8 cellular contexts compared by ENCODE assay signal in the genomic region with DNA sequence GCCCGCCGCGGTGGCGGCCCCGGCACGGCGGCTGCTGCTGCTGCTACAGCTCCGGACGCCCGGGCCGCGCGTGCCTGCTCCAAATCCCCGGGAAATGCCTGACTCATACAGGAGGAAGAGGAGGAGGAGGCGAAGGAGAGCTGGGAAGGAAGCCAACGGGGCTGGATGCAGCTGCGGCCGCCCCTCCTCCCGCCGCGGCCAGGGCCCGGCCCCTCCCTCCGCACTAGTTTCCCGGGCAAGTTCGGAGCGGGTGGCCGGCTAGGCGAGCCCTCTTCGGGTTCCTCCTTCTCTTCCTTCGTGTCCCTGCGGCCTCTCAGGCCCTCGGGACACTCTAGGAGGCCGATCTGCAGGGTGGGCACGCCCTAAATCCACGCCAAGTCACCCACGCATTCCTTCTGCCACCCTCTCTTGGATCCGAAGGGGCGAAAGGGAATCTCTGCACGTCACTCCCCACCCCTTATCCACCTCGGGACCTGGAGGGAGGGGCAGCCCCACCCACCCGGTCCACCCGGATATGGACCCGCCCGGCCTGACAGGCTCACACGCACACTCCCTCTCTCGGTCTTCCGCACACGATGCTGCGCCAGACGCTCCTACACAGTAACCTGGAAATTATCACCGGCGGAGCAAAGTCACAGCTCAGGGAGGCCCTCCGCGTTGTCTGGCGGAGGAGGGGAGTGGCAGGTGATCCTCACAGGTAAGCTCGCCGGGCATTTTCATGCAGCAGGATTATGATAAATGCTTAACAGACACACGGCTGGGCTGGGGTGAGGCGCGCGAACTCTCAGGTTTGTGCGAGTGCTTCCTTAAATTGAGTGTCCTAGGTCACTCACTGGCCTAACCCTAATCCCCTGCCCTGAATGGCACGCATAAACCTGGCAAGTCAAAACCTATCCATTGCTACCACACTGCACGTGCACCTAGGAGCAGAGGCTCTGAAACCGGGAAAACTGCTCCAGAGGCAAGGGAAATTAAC. TPM values are rescaled to one million over a fixed set of nuclear protein-coding genes. Genes with fewer than 3 reads are reported as not detected.
A peak's percentile ranks its signal among the peaks of the same experiment; 100 is the strongest.
DNase-seq lines count a peak whose midpoint lies in the region; ATAC-seq and TF ChIP-seq lines count a peak whose summit lies in the region.

A gene with protein sequence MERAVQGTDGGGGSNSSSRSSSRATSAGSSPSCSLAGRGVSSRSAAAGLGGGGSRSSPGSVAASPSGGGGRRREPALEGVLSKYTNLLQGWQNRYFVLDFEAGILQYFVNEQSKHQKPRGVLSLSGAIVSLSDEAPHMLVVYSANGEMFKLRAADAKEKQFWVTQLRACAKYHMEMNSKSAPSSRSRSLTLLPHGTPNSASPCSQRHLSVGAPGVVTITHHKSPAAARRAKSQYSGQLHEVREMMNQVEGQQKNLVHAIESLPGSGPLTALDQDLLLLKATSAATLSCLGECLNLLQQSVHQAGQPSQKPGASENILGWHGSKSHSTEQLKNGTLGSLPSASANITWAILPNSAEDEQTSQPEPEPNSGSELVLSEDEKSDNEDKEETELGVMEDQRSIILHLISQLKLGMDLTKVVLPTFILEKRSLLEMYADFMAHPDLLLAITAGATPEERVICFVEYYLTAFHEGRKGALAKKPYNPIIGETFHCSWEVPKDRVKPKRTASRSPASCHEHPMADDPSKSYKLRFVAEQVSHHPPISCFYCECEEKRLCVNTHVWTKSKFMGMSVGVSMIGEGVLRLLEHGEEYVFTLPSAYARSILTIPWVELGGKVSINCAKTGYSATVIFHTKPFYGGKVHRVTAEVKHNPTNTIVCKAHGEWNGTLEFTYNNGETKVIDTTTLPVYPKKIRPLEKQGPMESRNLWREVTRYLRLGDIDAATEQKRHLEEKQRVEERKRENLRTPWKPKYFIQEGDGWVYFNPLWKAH (minus strand): TSS at position 57 of the 976 bp plus-strand sequence. CDS start 83 bp downstream, outside the sequence.
Gene ZNF860, plus strand, starts transcription at position 545 of the 976 bp plus-strand sequence. CDS start 7,330 bp downstream, outside the sequence.

- no peak for TF ChIP-seq EP300 in gastroesophageal sphincter (IDR thresholded peaks at IDR 0.05)

- H3K27me3 ChIP-seq in gastroesophageal sphincter: no peaks in the 10 kb centered on the region

- H3K9me3 Mint-ChIP-seq in natural killer cell treated with Interleukin-12 subunit alpha and Interleukin-12 subunit beta and Interleukin-15 and Interleukin-18, amount 100 ng/mL, for 72 hours: no peaks in the 10 kb centered on the region

- DNase-seq in EH (ENCODE audit: low read depth): peak; percentile 94
- peak; percentile 91 for DNase-seq in NCI-H69 (lab: John Stamatoyannopoulos, UW)
- DNase-seq in activated naive CD4-positive, alpha-beta T cell treated with anti-CD3 and anti-CD28 coated beads, Interleukin-2, amount 50 U/mL, for 16 hours: peak; percentile 32
- no peak for DNase-seq in natural killer cell treated with Interleukin-12 subunit alpha and Interleukin-12 subunit beta and Interleukin-15 and Interleukin-18, amount 100 ng/mL, for 72 hours (ENCODE audit: low spot score)

- peak in 1 of 4 experiments; percentile 15 for TF ChIP-seq CTCF in gastroesophageal sphincter (IDR thresholded peaks at IDR 0.05)

- no peaks in the 10 kb centered on the region for H3K36me3 Mint-ChIP-seq in natural killer cell treated with Interleukin-12 subunit alpha and Interleukin-12 subunit beta and Interleukin-15 and Interleukin-18, amount 100 ng/mL, for 72 hours

- peaks cover 0 to 7% of the 10 kb centered on the region in 2 donors for H3K4me1 Mint-ChIP-seq in natural killer cell treated with Interleukin-12 subunit alpha and Interleukin-12 subunit beta and Interleukin-15 and Interleukin-18, amount 100 ng/mL, for 72 hours (ENCODE audit: low read depth in 2 of 2)

- peak; percentile 36 for ATAC-seq in HG02642 (IDR thresholded peaks at IDR 0.05; ENCODE audit: poor library complexity, unreplicated experiment)
- ATAC-seq in gastroesophageal sphincter: peak; percentile 93
- ATAC-seq in natural killer cell treated with Interleukin-12 subunit alpha and Interleukin-12 subunit beta and Interleukin-15 and Interleukin-18, amount 100 ng/mL, for 72 hours: peak; percentile 37 to 39
- ATAC-seq in HG03039 (IDR thresholded peaks at IDR 0.05; ENCODE audit: unreplicated experiment): no peak

- H3K9me3 ChIP-seq in gastroesophageal sphincter: no peaks in the 10 kb centered on the region

- 3 to 33% methylated on average over 3 to 12 of the region's 65 CpGs for WGBS in gastroesophageal sphincter (ENCODE audit: low coverage in 1 of 2), 2 donors
- WGBS in urinary bladder: 4% methylated on average over 65 of the region's 65 CpGs

- H3K36me3 ChIP-seq in gastroesophageal sphincter (no peaks in the 10 kb centered on the region), urinary bladder (ENCODE audit: insufficient read depth) (no peaks in the 10 kb centered on the region)

- peak within 1 kb of the TSS; percentile 61 for H3K4me3 Mint-ChIP-seq in natural killer cell treated with Interleukin-12 subunit alpha and Interleukin-12 subunit beta and Interleukin-15 and Interleukin-18, amount 100 ng/mL, for 72 hours

- peak; percentile 47 for TF ChIP-seq POLR2A in gastroesophageal sphincter (IDR thresholded peaks at IDR 0.05)

- no peak within 1 kb of the TSS for H3K27ac Mint-ChIP-seq in natural killer cell treated with Interleukin-12 subunit alpha and Interleukin-12 subunit beta and Interleukin-15 and Interleukin-18, amount 100 ng/mL, for 72 hours

- H3K27ac ChIP-seq in gastroesophageal sphincter (peak within 1 kb of the TSS; percentile 41 to 88 (median 85)), urinary bladder (ENCODE audit: low read depth) (peak within 1 kb of the TSS; percentile 86)

- H3K4me1 ChIP-seq in gastroesophageal sphincter: peaks cover 0 to 21% (median 8%) of the 10 kb centered on the region in 3 donors
- no peaks in the 10 kb centered on the region for H3K4me1 ChIP-seq in urinary bladder (ENCODE audit: insufficient read depth)

- peak within 1 kb of the TSS; percentile 60 to 63 for H3K4me3 ChIP-seq in gastroesophageal sphincter
- H3K4me3 ChIP-seq in urinary bladder (ENCODE audit: low read depth, low read length): peak within 1 kb of the TSS; percentile 81

- peaks cover 46 to 51% of the 10 kb centered on the region in 2 donors for H3K27me3 Mint-ChIP-seq in natural killer cell treated with Interleukin-12 subunit alpha and Interleukin-12 subunit beta and Interleukin-15 and Interleukin-18, amount 100 ng/mL, for 72 hours

RNA-seq across cellular contexts. Expression of the first gene that starts in this region (rescaled TPM):
- total RNA-seq in gastroesophageal sphincter: 10 to 100 TPM in 2 of 4 donors, 1 to 10 TPM in 2; 7.9 to 25.5 (median 11.8) TPM
- 1 to 10 TPM in 1 of 2 donors, under 1 TPM in 1; 0.17 to 2.9 TPM for total RNA-seq in natural killer cell treated with Interleukin-12 subunit alpha and Interleukin-12 subunit beta and Interleukin-15 and Interleukin-18, amount 100 ng/mL, for 72 hours
- total RNA-seq in urinary bladder: 58.0 TPM
- polyA plus RNA-seq in urinary bladder: 62.4 TPM

RNA-seq across cellular contexts. Expression of gene ZNF860, which starts in this region (rescaled TPM):
- under 1 TPM; 0.08 to 0.96 (median 0.36) TPM for total RNA-seq in gastroesophageal sphincter
- total RNA-seq in natural killer cell treated with Interleukin-12 subunit alpha and Interleukin-12 subunit beta and Interleukin-15 and Interleukin-18, amount 100 ng/mL, for 72 hours: not detected
- total RNA-seq in urinary bladder: 9.6 TPM
- 2.4 TPM for polyA plus RNA-seq in urinary bladder
